Comparison of ENCODE assay signal across 8 cellular contexts in the genomic region with DNA sequence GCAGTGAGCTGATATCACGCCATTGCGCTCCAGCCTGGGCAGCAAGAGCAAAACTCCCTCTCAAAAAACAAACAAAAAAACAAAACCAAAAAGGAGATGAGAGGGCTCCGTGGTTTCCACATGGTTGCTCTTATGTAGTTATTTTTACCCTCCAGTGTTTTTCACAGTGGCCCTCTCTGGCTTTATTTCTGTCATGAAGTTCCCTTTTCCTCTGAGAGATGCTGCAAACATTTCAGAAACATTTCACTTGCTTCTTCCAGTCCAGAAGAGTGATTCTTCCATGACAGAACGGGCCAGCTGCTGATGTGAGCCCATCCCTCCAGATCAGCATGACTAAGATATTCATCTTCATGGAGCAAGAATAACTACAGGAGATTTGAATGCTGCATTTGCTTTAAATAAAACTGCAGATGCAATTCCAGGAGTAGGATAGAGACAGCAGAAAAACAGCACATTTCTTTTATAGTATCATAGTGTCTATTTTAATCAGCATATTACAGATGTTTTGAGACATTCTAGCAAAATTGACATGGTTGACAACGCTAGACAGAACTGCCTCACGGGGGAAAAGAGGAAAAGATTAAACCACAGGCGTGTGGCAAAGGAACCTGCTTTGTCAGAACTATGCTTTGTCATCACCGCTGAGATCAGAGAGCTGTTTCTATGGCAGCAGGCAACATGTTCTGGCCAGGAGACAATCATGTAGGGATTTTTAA. TPM values are rescaled to one million over a fixed set of nuclear protein-coding genes. Genes with fewer than 3 reads are reported as not detected.
DNase-seq lines count a peak whose midpoint lies in the region; ATAC-seq and TF ChIP-seq lines count a peak whose summit lies in the region.

No MANE protein-coding gene starts in this region.

- no peaks in the 10 kb centered on the region for H3K36me3 Mint-ChIP-seq in activated CD4-positive, alpha-beta memory T cell treated with anti-CD3 and anti-CD28 coated beads for 36 hours
- H3K36me3 Mint-ChIP-seq in activated CD4-positive, alpha-beta memory T cell treated with anti-CD3 and anti-CD28 coated beads, Interleukin-2, amount 10 ng/mL, durations not matched to agents 7 days and 5 days (ENCODE audit: low read depth) = no peaks in the 10 kb centered on the region

- DNase-seq in activated CD4-positive, alpha-beta memory T cell treated with anti-CD3 and anti-CD28 coated beads for 36 hours = peak; percentile 27
- DNase-seq in activated CD4-positive, alpha-beta memory T cell treated with anti-CD3 and anti-CD28 coated beads, Interleukin-2, amount 10 ng/mL, durations not matched to agents 7 days and 5 days = no peak
- peak; percentile 24 for DNase-seq in KG1 (lab: John Stamatoyannopoulos, UW)
- DNase-seq in foreskin fibroblast = peak; percentile 59 to 78
- DNase-seq in upper lobe of right lung = no peak
- no peak for DNase-seq in omental fat pad (ENCODE audit: low spot score)

- no peak overlapping the region for H3K27ac Mint-ChIP-seq in activated CD4-positive, alpha-beta memory T cell treated with anti-CD3 and anti-CD28 coated beads for 36 hours
- H3K27ac Mint-ChIP-seq in activated CD4-positive, alpha-beta memory T cell treated with anti-CD3 and anti-CD28 coated beads, Interleukin-2, amount 10 ng/mL, durations not matched to agents 7 days and 5 days = no peak overlapping the region

- H3K36me3 ChIP-seq in upper lobe of right lung = no peaks in the 10 kb centered on the region

- intact Hi-C loops in activated CD4-positive, alpha-beta memory T cell treated with anti-CD3 and anti-CD28 coated beads for 36 hours (cut with micrococcal nuclease) = loop anchor here (5.0 kb wide), 1 partner anchor 104 kb away; no protein-coding TSS in a partner anchor
- intact Hi-C loops in upper lobe of right lung (cut with DNase I) = no loop called here

- no peaks in the 10 kb centered on the region for H3K4me1 ChIP-seq in upper lobe of right lung

- peaks cover 2% of the 10 kb centered on the region for H3K9me3 Mint-ChIP-seq in activated CD4-positive, alpha-beta memory T cell treated with anti-CD3 and anti-CD28 coated beads for 36 hours
- H3K9me3 Mint-ChIP-seq in activated CD4-positive, alpha-beta memory T cell treated with anti-CD3 and anti-CD28 coated beads, Interleukin-2, amount 10 ng/mL, durations not matched to agents 7 days and 5 days = no peaks in the 10 kb centered on the region

- no peak overlapping the region for H3K4me3 Mint-ChIP-seq in activated CD4-positive, alpha-beta memory T cell treated with anti-CD3 and anti-CD28 coated beads for 36 hours
- H3K4me3 Mint-ChIP-seq in activated CD4-positive, alpha-beta memory T cell treated with anti-CD3 and anti-CD28 coated beads, Interleukin-2, amount 10 ng/mL, durations not matched to agents 7 days and 5 days = no peak overlapping the region

- no peaks in the 10 kb centered on the region for H3K9me3 ChIP-seq in upper lobe of right lung

- CTCF ChIA-PET in activated CD4-positive, alpha-beta memory T cell treated with anti-CD3 and anti-CD28 coated beads for 36 hours (lab: Charles Lee) = no interaction called here
- CTCF ChIA-PET in activated CD4-positive, alpha-beta memory T cell treated with anti-CD3 and anti-CD28 coated beads, Interleukin-2, amount 10 ng/mL, durations not matched to agents 7 days and 5 days (lab: Charles Lee) = no interaction called here

- ATAC-seq in GM21723 (IDR thresholded peaks at IDR 0.05; ENCODE audit: unreplicated experiment) (peak; percentile 92), SK-N-SH treated with all-trans-retinoic acid at 6 μM for 48 hours (peak; percentile 74), upper lobe of right lung (peak; percentile 27), omental fat pad (ENCODE audit: low FRiP score) (no peak)

- H3K4me1 Mint-ChIP-seq in activated CD4-positive, alpha-beta memory T cell treated with anti-CD3 and anti-CD28 coated beads for 36 hours (ENCODE audit: low read depth) = peaks cover 5% of the 10 kb centered on the region
- H3K4me1 Mint-ChIP-seq in activated CD4-positive, alpha-beta memory T cell treated with anti-CD3 and anti-CD28 coated beads, Interleukin-2, amount 10 ng/mL, durations not matched to agents 7 days and 5 days = peaks cover 5% of the 10 kb centered on the region

- H3K27me3 Mint-ChIP-seq in activated CD4-positive, alpha-beta memory T cell treated with anti-CD3 and anti-CD28 coated beads for 36 hours = peaks cover 35% of the 10 kb centered on the region
- peaks cover 41% of the 10 kb centered on the region for H3K27me3 Mint-ChIP-seq in activated CD4-positive, alpha-beta memory T cell treated with anti-CD3 and anti-CD28 coated beads, Interleukin-2, amount 10 ng/mL, durations not matched to agents 7 days and 5 days

- H3K4me3 ChIP-seq in foreskin fibroblast (ENCODE audit: low read depth in 1 of 2, low read length in 2 of 2) (no peak overlapping the region), upper lobe of right lung (no peak overlapping the region)

- TF ChIP-seq CTCF in foreskin fibroblast (IDR thresholded peaks at IDR 0.05; ENCODE audit: low read depth, low read length) (no peak), upper lobe of right lung (IDR thresholded peaks at IDR 0.05) (no peak), omental fat pad (IDR thresholded peaks at IDR 0.05) (no peak)

- no peak overlapping the region for H3K27ac ChIP-seq in upper lobe of right lung

- POLR2A ChIA-PET in activated CD4-positive, alpha-beta memory T cell treated with anti-CD3 and anti-CD28 coated beads for 36 hours (lab: Charles Lee) = no interaction called here
- POLR2A ChIA-PET in activated CD4-positive, alpha-beta memory T cell treated with anti-CD3 and anti-CD28 coated beads, Interleukin-2, amount 10 ng/mL, durations not matched to agents 7 days and 5 days (lab: Charles Lee) = no interaction called here

- H3K27me3 ChIP-seq in upper lobe of right lung = no peaks in the 10 kb centered on the region

TF ChIP-seq in SK-N-SH treated with all-trans-retinoic acid at 6 μM for 48 hours, 23 proteins besides CTCF, POLR2A, EP300 and RAD21:
- TF ChIP-seq, protein P1, sequence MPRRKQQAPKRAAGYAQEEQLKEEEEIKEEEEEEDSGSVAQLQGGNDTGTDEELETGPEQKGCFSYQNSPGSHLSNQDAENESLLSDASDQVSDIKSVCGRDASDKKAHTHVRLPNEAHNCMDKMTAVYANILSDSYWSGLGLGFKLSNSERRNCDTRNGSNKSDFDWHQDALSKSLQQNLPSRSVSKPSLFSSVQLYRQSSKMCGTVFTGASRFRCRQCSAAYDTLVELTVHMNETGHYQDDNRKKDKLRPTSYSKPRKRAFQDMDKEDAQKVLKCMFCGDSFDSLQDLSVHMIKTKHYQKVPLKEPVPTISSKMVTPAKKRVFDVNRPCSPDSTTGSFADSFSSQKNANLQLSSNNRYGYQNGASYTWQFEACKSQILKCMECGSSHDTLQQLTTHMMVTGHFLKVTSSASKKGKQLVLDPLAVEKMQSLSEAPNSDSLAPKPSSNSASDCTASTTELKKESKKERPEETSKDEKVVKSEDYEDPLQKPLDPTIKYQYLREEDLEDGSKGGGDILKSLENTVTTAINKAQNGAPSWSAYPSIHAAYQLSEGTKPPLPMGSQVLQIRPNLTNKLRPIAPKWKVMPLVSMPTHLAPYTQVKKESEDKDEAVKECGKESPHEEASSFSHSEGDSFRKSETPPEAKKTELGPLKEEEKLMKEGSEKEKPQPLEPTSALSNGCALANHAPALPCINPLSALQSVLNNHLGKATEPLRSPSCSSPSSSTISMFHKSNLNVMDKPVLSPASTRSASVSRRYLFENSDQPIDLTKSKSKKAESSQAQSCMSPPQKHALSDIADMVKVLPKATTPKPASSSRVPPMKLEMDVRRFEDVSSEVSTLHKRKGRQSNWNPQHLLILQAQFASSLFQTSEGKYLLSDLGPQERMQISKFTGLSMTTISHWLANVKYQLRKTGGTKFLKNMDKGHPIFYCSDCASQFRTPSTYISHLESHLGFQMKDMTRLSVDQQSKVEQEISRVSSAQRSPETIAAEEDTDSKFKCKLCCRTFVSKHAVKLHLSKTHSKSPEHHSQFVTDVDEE (CRISPR knock-in tag; IDR thresholded peaks at IDR 0.05) = peak; percentile 84
- peak; percentile 44; the same call in 1 of the 2 replicates for TF ChIP-seq TCF4 (CRISPR knock-in tag; IDR thresholded peaks at IDR 0.05; ENCODE audit: borderline replicate concordance)
- TF ChIP-seq PPARA (CRISPR knock-in tag; IDR thresholded peaks at IDR 0.05; ENCODE audit: borderline replicate concordance) = no peak
- 0 out of 2 replicates have a peak, but pooled peaks have one; percentile 14 for TF ChIP-seq ARNTL (CRISPR knock-in tag; IDR thresholded peaks at IDR 0.05; ENCODE audit: borderline replicate concordance, low read depth)

RNA-seq across cellular contexts. Expression of gene NRCAM, which starts 40.3 kb away (rescaled TPM):
- total RNA-seq in activated CD4-positive, alpha-beta memory T cell treated with anti-CD3 and anti-CD28 coated beads for 36 hours = under 1 TPM in 1 of 2 experiments, not detected in 1; 0.14 TPM
- total RNA-seq in activated CD4-positive, alpha-beta memory T cell treated with anti-CD3 and anti-CD28 coated beads, Interleukin-2, amount 10 ng/mL, durations not matched to agents 7 days and 5 days = not detected
- 2.0 TPM for total RNA-seq in upper lobe of right lung
- 1 to 10 TPM; 1.9 to 6.5 (median 4.6) TPM for total RNA-seq in omental fat pad

Comparison
In these comparisons a context has a peak if more than half of its experiments do, and no peak if none do; other contexts are left out.
1. DNase-seq: peak in activated CD4-positive, alpha-beta memory T cell treated with anti-CD3 and anti-CD28 coated beads for 36 hours (single experiment), KG1 (single experiment) and foreskin fibroblast (2 of 2); none in activated CD4-positive, alpha-beta memory T cell treated with anti-CD3 and anti-CD28 coated beads, Interleukin-2, amount 10 ng/mL, durations not matched to agents 7 days and 5 days (single experiment), upper lobe of right lung (single experiment) and omental fat pad (single experiment).